Comparison of ENCODE assay signal across 1 cellular context in genomic region chr6:128882560-128882959, GRCh38.
TF ChIP-seq lines count a peak whose summit lies in the region.

No MANE protein-coding gene starts in this region.

TF ChIP-seq in endothelial cell of umbilical vein, 7 proteins besides CTCF, POLR2A, EP300 and RAD21:
- TF ChIP-seq EZH2 (IDR thresholded peaks at IDR 0.05; ENCODE audit: borderline replicate concordance, low read depth, low read length, severe bottlenecking) (no peak), GATA2 (IDR thresholded peaks at IDR 0.05; ENCODE audit: insufficient read depth, insufficient read length, low read depth, low read length) (no peak), MAX (IDR thresholded peaks at IDR 0.05; ENCODE audit: insufficient read depth, insufficient read length) (no peak), FOS (IDR thresholded peaks at IDR 0.05; ENCODE audit: borderline replicate concordance, insufficient read depth, low read length) (no peak), POLR2AphosphoS5 (IDR thresholded peaks at IDR 0.05; ENCODE audit: insufficient read depth, low read depth, low read length) (no peak), JUN (IDR thresholded peaks at IDR 0.05; ENCODE audit: borderline replicate concordance, insufficient read depth, insufficient read length, low read depth) (no peak), MYC (IDR thresholded peaks at IDR 0.05; ENCODE audit: low read depth, low read length) (no peak)
